ENCODE assay signal across 20 cellular contexts in genomic region chr11:131662310-131662709, GRCh38.
DNase-seq lines count a peak whose midpoint lies in the region; ATAC-seq and TF ChIP-seq lines count a peak whose summit lies in the region.
"Had no signal": no experiment of that assay in that cellular context is flagged by ENCODE, and none has a peak within 500 bp of the region (broad histone marks: within the 10 kb centered on the region; RNA-seq: fewer than 3 reads in every experiment).

No MANE protein-coding gene starts in this region.

- H3K9ac ChIP-seq in DND-41 (ENCODE audit: low read depth, low read length) (no peak overlapping the region), Loucy (ENCODE audit: low read depth, low read length, poor library complexity, severe bottlenecking) (peak overlapping the region; percentile 96)

- H3K79me2 ChIP-seq in DND-41 (ENCODE audit: insufficient read depth, low read length) = no peaks in the 10 kb centered on the region
- peaks cover 80% of the 10 kb centered on the region for H3K79me2 ChIP-seq in Loucy (ENCODE audit: insufficient read depth, low read length)
- H3K79me2 ChIP-seq in osteoblast (ENCODE audit: insufficient read depth, low read length) = no peaks in the 10 kb centered on the region

- H3K4me2 ChIP-seq in DND-41 (ENCODE audit: insufficient read depth, low read length) = peak overlapping the region; percentile 17; the same call in 1 of the 2 replicates
- H3K4me2 ChIP-seq in Loucy (ENCODE audit: low read depth, low read length, poor library complexity, severe bottlenecking) = peak overlapping the region; percentile 83
- no peak overlapping the region for H3K4me2 ChIP-seq in osteoblast (ENCODE audit: insufficient read depth, low read length)

- H4K20me1 ChIP-seq in DND-41 (ENCODE audit: insufficient read depth, low read length) (no peaks in the 10 kb centered on the region), Loucy (ENCODE audit: insufficient read depth, low read length, poor library complexity, severe bottlenecking) (no peaks in the 10 kb centered on the region), osteoblast (ENCODE audit: insufficient read depth, low read length) (no peaks in the 10 kb centered on the region)

- DNase-seq in DND-41 (peak; percentile 28), osteoblast (ENCODE audit: insufficient read length, low spot score, missing footprints) (peak; percentile 29), GDM1 (lab: John Stamatoyannopoulos, UW) (no peak), left colon (no peak)
- DNase-seq in activated effector memory CD4-positive, alpha-beta T cell treated with Interleukin-2 at 50 U/mL for 16 hours = no peak
- DNase-seq: ACHN; activated CD4-positive, alpha-beta T cell treated with anti-CD3 and anti-CD28 coated beads, Interleukin-2, amount 50 U/mL, for 1 hour; activated naive CD8-positive, alpha-beta T cell treated with anti-CD3 and anti-CD28 coated beads, Interleukin-2, amount 50 U/mL, for 24 hours; HCEC 1CT; NCI-H187; NCI-H226; retina; stomach; upper lobe of right lung; WERI-Rb-1 had no signal

- TF ChIP-seq CTCF in DND-41 (IDR thresholded peaks at IDR 0.05; ENCODE audit: borderline replicate concordance, extremely low read depth, low read length, poor library complexity, severe bottlenecking) (no peak), Loucy (conservative IDR thresholded peaks at IDR 0.05; ENCODE audit: low read length) (no peak), osteoblast (IDR thresholded peaks at IDR 0.05; ENCODE audit: extremely low read depth, low read depth, low read length) (no peak)

- H3K27ac ChIP-seq in DND-41 (ENCODE audit: low read length) = peak overlapping the region; percentile 57; the same call in 1 of the 2 replicates
- H3K27ac ChIP-seq in cingulate gyrus (ENCODE audit: low read depth, low read length) = peak overlapping the region; percentile 98
- H3K27ac ChIP-seq in osteoblast (ENCODE audit: low read depth, low read length) = no peak overlapping the region
- H3K27ac ChIP-seq: coronary artery, stomach, upper lobe of right lung, WERI-Rb-1 had no signal

- H3K4me3 ChIP-seq in DND-41 (ENCODE audit: low read depth in 1 of 2, low read length in 2 of 2) (no peak overlapping the region), Loucy (ENCODE audit: low read length, poor library complexity, severe bottlenecking) (peak overlapping the region; percentile 75), osteoblast (ENCODE audit: insufficient read depth, low read length) (no peak overlapping the region)
- H3K4me3 ChIP-seq: coronary artery, K562, stomach, upper lobe of right lung had no signal

- intact Hi-C loops in left colon (cut with DNase I, micrococcal nuclease) = no loop called here

- H2AFZ ChIP-seq in DND-41 (ENCODE audit: low read depth, low read length) (no peak overlapping the region; the same call in 1 of the 2 replicates), Loucy (ENCODE audit: low read length) (no peak overlapping the region), osteoblast (ENCODE audit: low read length) (no peak overlapping the region)

- peak; percentile 28; the same call in 2 of the 3 replicates for ATAC-seq in DND-41 (ENCODE audit: insufficient read depth, low read depth)
- no peak for ATAC-seq in HG03432 (IDR thresholded peaks at IDR 0.05; ENCODE audit: unreplicated experiment)
- ATAC-seq in left colon = no peak
- ATAC-seq: activated naive CD8-positive, alpha-beta T cell treated with anti-CD3 and anti-CD28 coated beads, Interleukin-2, amount 50 U/mL, for 24 hours; K562; upper lobe of right lung had no signal

- peaks cover 13% of the 10 kb centered on the region; the same call in 1 of the 2 replicates for H3F3A ChIP-seq in Loucy (ENCODE audit: low read depth)

- no peaks in the 10 kb centered on the region for H3K9me2 ChIP-seq in Loucy (replicated peaks; ENCODE audit: low read depth, low read length)

- peaks cover 39% of the 10 kb centered on the region for H3K4me1 ChIP-seq in DND-41 (ENCODE audit: insufficient read depth, low read length)
- peaks cover 74% of the 10 kb centered on the region for H3K4me1 ChIP-seq in Loucy (ENCODE audit: insufficient read depth, low read length, poor library complexity, severe bottlenecking)
- peaks cover 16% of the 10 kb centered on the region for H3K4me1 ChIP-seq in osteoblast (ENCODE audit: insufficient read depth, low read length)
- H3K4me1 ChIP-seq: stomach, upper lobe of right lung had no signal

- H3K27me3 ChIP-seq in DND-41 (ENCODE audit: insufficient read depth, low read length, poor library complexity) (no peaks in the 10 kb centered on the region), Loucy (ENCODE audit: insufficient read depth, low read length, poor library complexity, severe bottlenecking) (no peaks in the 10 kb centered on the region), osteoblast (ENCODE audit: insufficient read depth, low read length) (no peaks in the 10 kb centered on the region)

- H3K9me3 ChIP-seq in DND-41 (ENCODE audit: insufficient read depth, low read length, severe bottlenecking) = no peaks in the 10 kb centered on the region
- H3K9me3 ChIP-seq in Loucy (ENCODE audit: insufficient read depth, low read depth, low read length) = no peaks in the 10 kb centered on the region
- no peaks in the 10 kb centered on the region for H3K9me3 ChIP-seq in osteoblast (ENCODE audit: low read depth, low read length)
- H3K9me3 ChIP-seq: stomach, upper lobe of right lung had no signal

- H3K36me3 ChIP-seq in DND-41 (ENCODE audit: insufficient read depth, low read length) (no peaks in the 10 kb centered on the region), Loucy (ENCODE audit: insufficient read depth, low read length) (no peaks in the 10 kb centered on the region), osteoblast (ENCODE audit: insufficient read depth, low read length) (no peaks in the 10 kb centered on the region)
- H3K36me3 ChIP-seq: stomach, upper lobe of right lung, WERI-Rb-1 had no signal

Comparison
In these comparisons a context has a peak if more than half of its experiments do, and no peak if none do; other contexts are left out.
1. DNase-seq: peak in DND-41 (single experiment) and osteoblast (single experiment); none in GDM1 (single experiment), activated effector memory CD4-positive, alpha-beta T cell treated with Interleukin-2 at 50 U/mL for 16 hours (single experiment) and left colon (0 of 2).